In the genomic region with DNA sequence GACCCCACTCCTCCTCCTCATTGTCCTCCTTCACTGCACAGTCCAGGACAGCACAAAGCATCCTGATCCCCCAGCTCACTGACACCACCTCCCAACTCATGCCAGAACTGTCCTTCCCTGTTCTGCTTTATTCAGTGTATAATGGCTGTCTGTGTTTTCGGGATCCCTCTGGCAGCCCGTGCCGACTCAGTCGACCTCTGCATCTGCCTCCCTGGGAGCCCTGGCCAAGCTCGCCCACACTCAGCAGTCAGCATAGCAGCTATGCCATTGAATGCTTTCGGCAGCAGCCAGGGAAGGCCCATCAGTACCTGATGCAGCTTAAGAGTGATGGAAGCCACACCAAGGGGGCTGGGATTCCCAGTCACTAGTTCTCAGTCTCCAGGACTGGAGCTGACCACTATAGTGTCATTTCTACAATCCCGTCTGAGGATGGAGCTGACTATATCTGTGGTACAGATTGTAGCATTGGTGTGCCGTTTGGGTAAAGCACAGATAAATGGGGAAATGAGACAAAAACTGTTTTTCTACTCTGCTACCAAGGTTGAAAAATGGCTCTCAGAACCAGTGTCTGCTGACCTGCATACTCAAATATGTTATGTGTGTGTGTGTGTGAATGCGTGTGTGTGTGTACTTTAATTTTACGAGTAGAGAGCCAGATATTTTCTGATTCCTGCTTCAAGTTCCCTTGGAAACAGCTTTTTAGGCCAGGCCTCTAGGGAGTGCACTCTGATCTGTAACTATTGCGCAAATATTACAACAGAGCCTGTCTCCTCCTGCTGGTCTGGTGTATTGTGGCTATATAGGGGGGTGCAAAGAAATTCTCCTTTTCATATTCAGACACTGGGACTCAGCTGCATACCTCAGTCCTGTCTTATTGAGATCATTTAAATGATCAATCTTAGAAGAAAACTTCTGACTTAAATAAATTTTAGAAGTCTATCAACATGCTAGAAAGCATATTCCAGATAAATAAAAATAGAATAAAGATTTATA, we compare ENCODE assay signal across 1 cellular context.
TF ChIP-seq lines count a peak whose summit lies in the region.

No MANE protein-coding gene starts in this region.

TF ChIP-seq in HepG2, 621 proteins besides CTCF, POLR2A, EP300 and RAD21 (continued from another document and continues in another):
- TF ChIP-seq, protein P1, sequence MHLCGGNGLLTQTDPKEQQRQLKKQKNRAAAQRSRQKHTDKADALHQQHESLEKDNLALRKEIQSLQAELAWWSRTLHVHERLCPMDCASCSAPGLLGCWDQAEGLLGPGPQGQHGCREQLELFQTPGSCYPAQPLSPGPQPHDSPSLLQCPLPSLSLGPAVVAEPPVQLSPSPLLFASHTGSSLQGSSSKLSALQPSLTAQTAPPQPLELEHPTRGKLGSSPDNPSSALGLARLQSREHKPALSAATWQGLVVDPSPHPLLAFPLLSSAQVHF (CRISPR knock-in tag; IDR thresholded peaks at IDR 0.05): no peak
- no peak for TF ChIP-seq TARDBP (CRISPR knock-in tag; IDR thresholded peaks at IDR 0.05)
- no peak for TF ChIP-seq ZBTB38 (CRISPR knock-in tag; IDR thresholded peaks at IDR 0.05)
- no peak; the same call in 1 of the 2 replicates for TF ChIP-seq SIX1 (CRISPR knock-in tag; IDR thresholded peaks at IDR 0.05; ENCODE audit: borderline replicate concordance)
- no peak for TF ChIP-seq POGZ (CRISPR knock-in tag; IDR thresholded peaks at IDR 0.05)
- no peak for TF ChIP-seq PHF5A (CRISPR knock-in tag; IDR thresholded peaks at IDR 0.05; ENCODE audit: low read depth, unreplicated experiment)
- TF ChIP-seq ZBTB1 (CRISPR knock-in tag; IDR thresholded peaks at IDR 0.05; ENCODE audit: borderline replicate concordance): no peak
- TF ChIP-seq RBM39 (IDR thresholded peaks at IDR 0.05; ENCODE audit: low read depth, low read length, poor library complexity, severe bottlenecking): no peak
- no peak for TF ChIP-seq SALL2 (CRISPR knock-in tag; IDR thresholded peaks at IDR 0.05)
- no peak for TF ChIP-seq SETDB1 (CRISPR knock-in tag; IDR thresholded peaks at IDR 0.05; ENCODE audit: borderline replicate concordance)
- no peak for TF ChIP-seq AKAP8 (CRISPR knock-in tag; IDR thresholded peaks at IDR 0.05)
- no peak for TF ChIP-seq ARNTL (CRISPR knock-in tag; IDR thresholded peaks at IDR 0.05)
- no peak for TF ChIP-seq ZNF761 (CRISPR knock-in tag; conservative IDR thresholded peaks at IDR 0.05)
- TF ChIP-seq ZSCAN29 (CRISPR knock-in tag; conservative IDR thresholded peaks at IDR 0.05): no peak
- no peak for TF ChIP-seq SP2 (CRISPR knock-in tag; IDR thresholded peaks at IDR 0.05)
- TF ChIP-seq MTF1 (CRISPR knock-in tag; IDR thresholded peaks at IDR 0.05): no peak
- TF ChIP-seq MIER3 (CRISPR knock-in tag; IDR thresholded peaks at IDR 0.05; ENCODE audit: borderline replicate concordance): no peak
- TF ChIP-seq CBX1 (IDR thresholded peaks at IDR 0.05; ENCODE audit: low read depth): no peak
- TF ChIP-seq ZKSCAN8 (CRISPR knock-in tag; IDR thresholded peaks at IDR 0.05; ENCODE audit: borderline replicate concordance): no peak
- TF ChIP-seq ZNF205 (CRISPR knock-in tag; IDR thresholded peaks at IDR 0.05): 0 out of 2 replicates have a peak, but pooled peaks have one; percentile 37
- TF ChIP-seq ZNF552 (CRISPR knock-in tag; IDR thresholded peaks at IDR 0.05; ENCODE audit: borderline replicate concordance): no peak
- TF ChIP-seq, protein P2, sequence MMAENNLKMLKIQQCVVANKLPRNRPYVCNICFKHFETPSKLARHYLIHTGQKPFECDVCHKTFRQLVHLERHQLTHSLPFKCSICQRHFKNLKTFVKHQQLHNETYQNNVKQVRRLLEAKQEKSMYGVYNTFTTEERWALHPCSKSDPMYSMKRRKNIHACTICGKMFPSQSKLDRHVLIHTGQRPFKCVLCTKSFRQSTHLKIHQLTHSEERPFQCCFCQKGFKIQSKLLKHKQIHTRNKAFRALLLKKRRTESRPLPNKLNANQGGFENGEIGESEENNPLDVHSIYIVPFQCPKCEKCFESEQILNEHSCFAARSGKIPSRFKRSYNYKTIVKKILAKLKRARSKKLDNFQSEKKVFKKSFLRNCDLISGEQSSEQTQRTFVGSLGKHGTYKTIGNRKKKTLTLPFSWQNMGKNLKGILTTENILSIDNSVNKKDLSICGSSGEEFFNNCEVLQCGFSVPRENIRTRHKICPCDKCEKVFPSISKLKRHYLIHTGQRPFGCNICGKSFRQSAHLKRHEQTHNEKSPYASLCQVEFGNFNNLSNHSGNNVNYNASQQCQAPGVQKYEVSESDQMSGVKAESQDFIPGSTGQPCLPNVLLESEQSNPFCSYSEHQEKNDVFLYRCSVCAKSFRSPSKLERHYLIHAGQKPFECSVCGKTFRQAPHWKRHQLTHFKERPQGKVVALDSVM (CRISPR knock-in tag; IDR thresholded peaks at IDR 0.05): no peak
- TF ChIP-seq AGO1 (IDR thresholded peaks at IDR 0.05; ENCODE audit: low read depth, low read length, poor library complexity, severe bottlenecking): no peak
- TF ChIP-seq RAD51 (IDR thresholded peaks at IDR 0.05; ENCODE audit: borderline replicate concordance): no peak
- no peak for TF ChIP-seq ZFYVE20 (CRISPR knock-in tag; IDR thresholded peaks at IDR 0.05; ENCODE audit: borderline replicate concordance, low read depth)
- TF ChIP-seq, protein P3, sequence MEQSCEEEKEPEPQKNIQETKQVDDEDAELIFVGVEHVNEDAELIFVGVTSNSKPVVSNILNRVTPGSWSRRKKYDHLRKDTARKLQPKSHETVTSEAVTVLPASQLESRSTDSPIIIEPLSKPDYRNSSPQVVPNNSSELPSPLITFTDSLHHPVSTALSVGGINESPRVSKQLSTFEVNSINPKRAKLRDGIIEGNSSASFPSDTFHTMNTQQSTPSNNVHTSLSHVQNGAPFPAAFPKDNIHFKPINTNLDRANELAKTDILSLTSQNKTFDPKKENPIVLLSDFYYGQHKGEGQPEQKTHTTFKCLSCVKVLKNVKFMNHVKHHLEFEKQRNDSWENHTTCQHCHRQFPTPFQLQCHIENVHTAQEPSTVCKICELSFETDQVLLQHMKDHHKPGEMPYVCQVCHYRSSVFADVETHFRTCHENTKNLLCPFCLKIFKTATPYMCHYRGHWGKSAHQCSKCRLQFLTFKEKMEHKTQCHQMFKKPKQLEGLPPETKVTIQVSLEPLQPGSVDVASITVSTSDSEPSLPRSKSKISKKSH (CRISPR knock-in tag; IDR thresholded peaks at IDR 0.05; ENCODE audit: borderline replicate concordance): no peak
- 0 out of 2 replicates have a peak, but pooled peaks have one; percentile 27 for TF ChIP-seq RARA (CRISPR knock-in tag; IDR thresholded peaks at IDR 0.05)
- TF ChIP-seq PAX8 (CRISPR knock-in tag; IDR thresholded peaks at IDR 0.05; ENCODE audit: borderline replicate concordance): no peak
- TF ChIP-seq KLF11 (CRISPR knock-in tag; IDR thresholded peaks at IDR 0.05): no peak
- TF ChIP-seq ATM (IDR thresholded peaks at IDR 0.05; ENCODE audit: borderline replicate concordance): no peak
- TF ChIP-seq, protein P4, sequence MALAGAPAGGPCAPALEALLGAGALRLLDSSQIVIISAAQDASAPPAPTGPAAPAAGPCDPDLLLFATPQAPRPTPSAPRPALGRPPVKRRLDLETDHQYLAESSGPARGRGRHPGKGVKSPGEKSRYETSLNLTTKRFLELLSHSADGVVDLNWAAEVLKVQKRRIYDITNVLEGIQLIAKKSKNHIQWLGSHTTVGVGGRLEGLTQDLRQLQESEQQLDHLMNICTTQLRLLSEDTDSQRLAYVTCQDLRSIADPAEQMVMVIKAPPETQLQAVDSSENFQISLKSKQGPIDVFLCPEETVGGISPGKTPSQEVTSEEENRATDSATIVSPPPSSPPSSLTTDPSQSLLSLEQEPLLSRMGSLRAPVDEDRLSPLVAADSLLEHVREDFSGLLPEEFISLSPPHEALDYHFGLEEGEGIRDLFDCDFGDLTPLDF (CRISPR knock-in tag; IDR thresholded peaks at IDR 0.05): no peak
- no peak for TF ChIP-seq KLF9 (CRISPR knock-in tag; IDR thresholded peaks at IDR 0.05; ENCODE audit: low read depth)
- TF ChIP-seq ZNF879 (CRISPR knock-in tag; IDR thresholded peaks at IDR 0.05): no peak
- no peak for TF ChIP-seq ISL2 (CRISPR knock-in tag; IDR thresholded peaks at IDR 0.05)
- no peak for TF ChIP-seq ZNF720 (CRISPR knock-in tag; IDR thresholded peaks at IDR 0.05)
- no peak for TF ChIP-seq MED8 (CRISPR knock-in tag; IDR thresholded peaks at IDR 0.05; ENCODE audit: insufficient replicate concordance)
- TF ChIP-seq ZNF138 (CRISPR knock-in tag; IDR thresholded peaks at IDR 0.05; ENCODE audit: low read depth): no peak
- TF ChIP-seq ZNF776 (CRISPR knock-in tag; IDR thresholded peaks at IDR 0.05): no peak
- TF ChIP-seq ZNF230 (CRISPR knock-in tag; IDR thresholded peaks at IDR 0.05): no peak
- no peak for TF ChIP-seq ZFP62 (CRISPR knock-in tag; IDR thresholded peaks at IDR 0.05)
- no peak for TF ChIP-seq SPEN (CRISPR knock-in tag; IDR thresholded peaks at IDR 0.05; ENCODE audit: low read depth)
- TF ChIP-seq, protein P5, sequence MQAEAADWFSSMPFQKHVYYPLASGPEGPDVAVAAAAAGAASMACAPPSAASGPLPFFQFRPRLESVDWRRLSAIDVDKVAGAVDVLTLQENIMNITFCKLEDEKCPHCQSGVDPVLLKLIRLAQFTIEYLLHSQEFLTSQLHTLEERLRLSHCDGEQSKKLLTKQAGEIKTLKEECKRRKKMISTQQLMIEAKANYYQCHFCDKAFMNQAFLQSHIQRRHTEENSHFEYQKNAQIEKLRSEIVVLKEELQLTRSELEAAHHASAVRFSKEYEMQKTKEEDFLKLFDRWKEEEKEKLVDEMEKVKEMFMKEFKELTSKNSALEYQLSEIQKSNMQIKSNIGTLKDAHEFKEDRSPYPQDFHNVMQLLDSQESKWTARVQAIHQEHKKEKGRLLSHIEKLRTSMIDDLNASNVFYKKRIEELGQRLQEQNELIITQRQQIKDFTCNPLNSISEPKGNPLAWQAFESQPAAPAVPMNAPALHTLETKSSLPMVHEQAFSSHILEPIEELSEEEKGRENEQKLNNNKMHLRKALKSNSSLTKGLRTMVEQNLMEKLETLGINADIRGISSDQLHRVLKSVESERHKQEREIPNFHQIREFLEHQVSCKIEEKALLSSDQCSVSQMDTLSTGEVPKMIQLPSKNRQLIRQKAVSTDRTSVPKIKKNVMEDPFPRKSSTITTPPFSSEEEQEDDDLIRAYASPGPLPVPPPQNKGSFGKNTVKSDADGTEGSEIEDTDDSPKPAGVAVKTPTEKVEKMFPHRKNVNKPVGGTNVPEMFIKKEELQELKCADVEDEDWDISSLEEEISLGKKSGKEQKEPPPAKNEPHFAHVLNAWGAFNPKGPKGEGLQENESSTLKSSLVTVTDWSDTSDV (CRISPR knock-in tag; IDR thresholded peaks at IDR 0.05): no peak
- TF ChIP-seq IRF2 (CRISPR knock-in tag; IDR thresholded peaks at IDR 0.05): no peak
- TF ChIP-seq, protein P6, sequence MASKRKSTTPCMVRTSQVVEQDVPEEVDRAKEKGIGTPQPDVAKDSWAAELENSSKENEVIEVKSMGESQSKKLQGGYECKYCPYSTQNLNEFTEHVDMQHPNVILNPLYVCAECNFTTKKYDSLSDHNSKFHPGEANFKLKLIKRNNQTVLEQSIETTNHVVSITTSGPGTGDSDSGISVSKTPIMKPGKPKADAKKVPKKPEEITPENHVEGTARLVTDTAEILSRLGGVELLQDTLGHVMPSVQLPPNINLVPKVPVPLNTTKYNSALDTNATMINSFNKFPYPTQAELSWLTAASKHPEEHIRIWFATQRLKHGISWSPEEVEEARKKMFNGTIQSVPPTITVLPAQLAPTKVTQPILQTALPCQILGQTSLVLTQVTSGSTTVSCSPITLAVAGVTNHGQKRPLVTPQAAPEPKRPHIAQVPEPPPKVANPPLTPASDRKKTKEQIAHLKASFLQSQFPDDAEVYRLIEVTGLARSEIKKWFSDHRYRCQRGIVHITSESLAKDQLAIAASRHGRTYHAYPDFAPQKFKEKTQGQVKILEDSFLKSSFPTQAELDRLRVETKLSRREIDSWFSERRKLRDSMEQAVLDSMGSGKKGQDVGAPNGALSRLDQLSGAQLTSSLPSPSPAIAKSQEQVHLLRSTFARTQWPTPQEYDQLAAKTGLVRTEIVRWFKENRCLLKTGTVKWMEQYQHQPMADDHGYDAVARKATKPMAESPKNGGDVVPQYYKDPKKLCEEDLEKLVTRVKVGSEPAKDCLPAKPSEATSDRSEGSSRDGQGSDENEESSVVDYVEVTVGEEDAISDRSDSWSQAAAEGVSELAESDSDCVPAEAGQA (IDR thresholded peaks at IDR 0.05; ENCODE audit: low read depth): no peak
- TF ChIP-seq, protein P6 (CRISPR knock-in tag; IDR thresholded peaks at IDR 0.05; ENCODE audit: borderline replicate concordance): no peak
- peak; percentile 37 for TF ChIP-seq ASH2L (IDR thresholded peaks at IDR 0.05; ENCODE audit: insufficient read length, low read depth, low read length)
- TF ChIP-seq NFE2 (CRISPR knock-in tag; IDR thresholded peaks at IDR 0.05): no peak
- TF ChIP-seq, protein P7, sequence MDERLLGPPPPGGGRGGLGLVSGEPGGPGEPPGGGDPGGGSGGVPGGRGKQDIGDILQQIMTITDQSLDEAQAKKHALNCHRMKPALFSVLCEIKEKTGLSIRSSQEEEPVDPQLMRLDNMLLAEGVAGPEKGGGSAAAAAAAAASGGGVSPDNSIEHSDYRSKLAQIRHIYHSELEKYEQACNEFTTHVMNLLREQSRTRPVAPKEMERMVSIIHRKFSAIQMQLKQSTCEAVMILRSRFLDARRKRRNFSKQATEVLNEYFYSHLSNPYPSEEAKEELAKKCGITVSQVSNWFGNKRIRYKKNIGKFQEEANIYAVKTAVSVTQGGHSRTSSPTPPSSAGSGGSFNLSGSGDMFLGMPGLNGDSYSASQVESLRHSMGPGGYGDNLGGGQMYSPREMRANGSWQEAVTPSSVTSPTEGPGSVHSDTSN (CRISPR knock-in tag; IDR thresholded peaks at IDR 0.05): no peak
- TF ChIP-seq DMAP1 (CRISPR knock-in tag; IDR thresholded peaks at IDR 0.05): no peak
- no peak for TF ChIP-seq ZSCAN22 (CRISPR knock-in tag; IDR thresholded peaks at IDR 0.05)
- TF ChIP-seq, protein P8, sequence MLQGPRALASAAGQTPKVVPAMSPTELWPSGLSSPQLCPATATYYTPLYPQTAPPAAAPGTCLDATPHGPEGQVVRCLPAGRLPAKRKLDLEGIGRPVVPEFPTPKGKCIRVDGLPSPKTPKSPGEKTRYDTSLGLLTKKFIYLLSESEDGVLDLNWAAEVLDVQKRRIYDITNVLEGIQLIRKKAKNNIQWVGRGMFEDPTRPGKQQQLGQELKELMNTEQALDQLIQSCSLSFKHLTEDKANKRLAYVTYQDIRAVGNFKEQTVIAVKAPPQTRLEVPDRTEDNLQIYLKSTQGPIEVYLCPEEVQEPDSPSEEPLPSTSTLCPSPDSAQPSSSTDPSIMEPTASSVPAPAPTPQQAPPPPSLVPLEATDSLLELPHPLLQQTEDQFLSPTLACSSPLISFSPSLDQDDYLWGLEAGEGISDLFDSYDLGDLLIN (CRISPR knock-in tag; IDR thresholded peaks at IDR 0.05; ENCODE audit: borderline replicate concordance): no peak
